Comparison of ENCODE assay signal across 27 cellular contexts in genomic region chr11:119807402-119807801, GRCh38.
A peak's percentile ranks its signal among the peaks of the same experiment; 100 is the strongest.
DNase-seq lines count a peak whose midpoint lies in the region; FAIRE-seq and TF ChIP-seq lines count a peak whose summit lies in the region.
"Had no signal": no experiment of that assay in that cellular context is flagged by ENCODE, and none has a peak within 500 bp of the region (broad histone marks: within the 10 kb centered on the region; RNA-seq: fewer than 3 reads in every experiment).

No MANE protein-coding gene starts in this region.

- H3K14ac ChIP-seq in H1 (ENCODE audit: insufficient read length): no peak overlapping the region

- no peak overlapping the region for H3K27ac Mint-ChIP-seq in chondrocyte (ENCODE audit: unreplicated experiment)
- H3K27ac Mint-ChIP-seq: CD14-positive monocyte; CD4-positive, alpha-beta memory T cell; CD8-positive, alpha-beta memory T cell had no signal

- 0 out of 2 replicates have a peak overlapping the region, but pooled peaks have one; percentile 46 for H2BK15ac ChIP-seq in H1 (ENCODE audit: low read length)

- H3K79me2 ChIP-seq in H1 (ENCODE audit: control insufficient read depth in 1 of 2, insufficient read depth in 2 of 2, low read length in 2 of 2) (no peaks in the 10 kb centered on the region), osteoblast (ENCODE audit: insufficient read depth, low read length) (no peaks in the 10 kb centered on the region)

- no peak for FAIRE-seq in H1 (lab: Jason Lieb, UNC)
- FAIRE-seq: A204.1, GM12878, GM12892, GM18507, GM19239 had no signal

- H3K27ac ChIP-seq in H1 (ENCODE audit: low read depth, low read length) (no peak overlapping the region), osteoblast (ENCODE audit: low read depth, low read length) (no peak overlapping the region)
- H3K27ac ChIP-seq: BLaER1 had no signal

- H2BK20ac ChIP-seq in H1 (ENCODE audit: low read length): no peak overlapping the region

- H2BK12ac ChIP-seq in H1 (ENCODE audit: low read depth, low read length): no peak overlapping the region

- peaks cover 32% of the 10 kb centered on the region for H3K27me3 Mint-ChIP-seq in chondrocyte (ENCODE audit: low read depth)

- H3K4ac ChIP-seq in H1 (replicated peaks; ENCODE audit: insufficient read length, low read depth, low read length): no peak overlapping the region

- H3K4me3 ChIP-seq in H1 (ENCODE audit: extremely low read depth in 1 of 4, insufficient read depth in 2 of 4, low read depth in 3 of 4, low read length in 4 of 4) (no peak overlapping the region), osteoblast (ENCODE audit: insufficient read depth, low read length) (no peak overlapping the region), foreskin fibroblast (ENCODE audit: low read depth in 1 of 2, low read length in 2 of 2) (no peak overlapping the region)
- H3K4me3 ChIP-seq: BLaER1, GM12878 had no signal

- no peak overlapping the region for H2BK5ac ChIP-seq in H1 (ENCODE audit: low read depth, low read length)

- H3K23ac ChIP-seq in H1 (ENCODE audit: insufficient read length): no peak overlapping the region

- H3K4me1 ChIP-seq in H1 (replicated peaks in 1 of 4; ENCODE audit: control insufficient read depth in 3 of 4, insufficient read depth in 4 of 4, low read length in 3 of 4): no peaks in the 10 kb centered on the region; a peak in 1 of 7 replicates
- no peaks in the 10 kb centered on the region for H3K4me1 ChIP-seq in osteoblast (ENCODE audit: insufficient read depth, low read length)
- H3K4me1 ChIP-seq: BE2C, BLaER1 had no signal

- no peak overlapping the region for H4K91ac ChIP-seq in H1 (replicated peaks; ENCODE audit: insufficient read length, low read length)

- no peaks in the 10 kb centered on the region for H3K79me1 ChIP-seq in H1 (ENCODE audit: low read depth, low read length)

- CTCF ChIA-PET in H1 (lab: Charles Lee; ENCODE audit: partially characterized antibody): interaction anchor here (1.4 kb wide), 1 partner anchor 301 kb away, joined by 5 read pairs; no protein-coding TSS in a partner anchor

- no peaks in the 10 kb centered on the region for H3K36me3 ChIP-seq in H1 (ENCODE audit: control insufficient read depth in 2 of 4, insufficient read depth in 4 of 4, low read length in 3 of 4)
- no peaks in the 10 kb centered on the region for H3K36me3 ChIP-seq in osteoblast (ENCODE audit: insufficient read depth, low read length)
- H3K36me3 ChIP-seq: BE2C, BLaER1 had no signal

- H3K23me2 ChIP-seq in H1 (ENCODE audit: low read depth, low read length): 0 out of 2 replicates have a peak, but pooled peaks cover 1% of the 10 kb centered on the region

- no peak overlapping the region for H4K8ac ChIP-seq in H1 (ENCODE audit: extremely low read depth, insufficient read depth, low read length)

- no peak overlapping the region for H3K56ac ChIP-seq in H1 (replicated peaks; ENCODE audit: insufficient read length, low read depth, low read length)

- DNase-seq in chondrocyte (ENCODE audit: low spot score) (peak; percentile 53), H1 (ENCODE audit: low read depth in 1 of 2, low spot score in 2 of 2) (no peak), osteoblast (ENCODE audit: insufficient read length, low spot score, missing footprints) (peak; percentile 46), NCI-H1048 (lab: John Stamatoyannopoulos, UW) (no peak), foreskin fibroblast (no peak)
- DNase-seq: 8988T; ACHN; BE2C; C1 segment of cervical spinal cord; CD4-positive, alpha-beta memory T cell; CD4-positive, CD25-positive, alpha-beta regulatory T cell; CD8-positive, alpha-beta memory T cell; COR-L47; DMS 273 treated with DMSO at 0.1 percent for 48 hours; DMS153; DMS53; DMS79; DND-41; EL; GDM1 had no signal

- H3K4me2 ChIP-seq in H1 (ENCODE audit: insufficient read depth in 1 of 2, low read depth in 2 of 2, low read length in 2 of 2) (no peak overlapping the region), osteoblast (ENCODE audit: insufficient read depth, low read length) (no peak overlapping the region)
- H3K4me2 ChIP-seq: BLaER1 had no signal

- peaks cover 3% of the 10 kb centered on the region for H3K4me1 Mint-ChIP-seq in chondrocyte (ENCODE audit: low read depth)
- H3K4me1 Mint-ChIP-seq: CD14-positive monocyte; CD4-positive, alpha-beta memory T cell; CD4-positive, CD25-positive, alpha-beta regulatory T cell; CD8-positive, alpha-beta memory T cell had no signal

- no peak for TF ChIP-seq RAD21 in H1 (IDR thresholded peaks at IDR 0.05 in 1 of 2, conservative IDR thresholded peaks at IDR 0.05 in 1 of 2; ENCODE audit: low read depth in 2 of 2, low read length in 2 of 2)

- H3K9me3 ChIP-seq in H1 (ENCODE audit: insufficient read depth in 2 of 2, low read depth in 1 of 2, low read length in 1 of 2) (no peaks in the 10 kb centered on the region), osteoblast (ENCODE audit: low read depth, low read length) (no peaks in the 10 kb centered on the region)
- H3K9me3 ChIP-seq: BE2C, BLaER1 had no signal

- no peak overlapping the region for H3K9ac ChIP-seq in H1 (replicated peaks in 1 of 4; ENCODE audit: extremely low read depth in 1 of 4, low read depth in 3 of 4, low read length in 3 of 4)
- H3K9ac ChIP-seq: BLaER1 had no signal

- no peaks in the 10 kb centered on the region; a peak in 2 of 7 replicates for H3K27me3 ChIP-seq in H1 (replicated peaks in 1 of 4; ENCODE audit: control insufficient read depth in 3 of 4, extremely low read depth in 1 of 4, insufficient read depth in 3 of 4, low read length in 3 of 4)
- H3K27me3 ChIP-seq in osteoblast (ENCODE audit: insufficient read depth, low read length): peaks cover 22% of the 10 kb centered on the region
- H3K27me3 ChIP-seq: BE2C, BLaER1 had no signal

- no peak for TF ChIP-seq EP300 in H1 (IDR thresholded peaks at IDR 0.05; ENCODE audit: borderline replicate concordance in 1 of 2, low read depth in 2 of 2, low read length in 2 of 2)

- no peak overlapping the region for H3K4me3 Mint-ChIP-seq in chondrocyte (ENCODE audit: unreplicated experiment)
- H3K4me3 Mint-ChIP-seq: CD14-positive monocyte; CD4-positive, alpha-beta memory T cell; CD4-positive, CD25-positive, alpha-beta regulatory T cell; CD8-positive, alpha-beta memory T cell had no signal

- no peak for TF ChIP-seq POLR2A in H1 (IDR thresholded peaks at IDR 0.05; ENCODE audit: control extremely low read depth in 1 of 2, low read depth in 2 of 2, low read length in 2 of 2)

- H2AFZ ChIP-seq in H1 (ENCODE audit: low read length): no peak overlapping the region
- H2AFZ ChIP-seq in osteoblast (ENCODE audit: low read length): no peak overlapping the region

- no peak overlapping the region for H2BK120ac ChIP-seq in H1 (replicated peaks; ENCODE audit: low read depth, low read length)

- peaks cover 0 to 3% of the 10 kb centered on the region in 2 experiments for H4K20me1 ChIP-seq in H1 (replicated peaks in 1 of 2; ENCODE audit: control insufficient read depth in 1 of 2, insufficient read depth in 2 of 2, low read length in 2 of 2)
- H4K20me1 ChIP-seq in osteoblast (ENCODE audit: insufficient read depth, low read length): no peaks in the 10 kb centered on the region
- H4K20me1 ChIP-seq: BLaER1 had no signal

- no peak overlapping the region for H2AK5ac ChIP-seq in H1 (ENCODE audit: low read depth, low read length)

- 94% methylated on average over 5 of the region's 5 CpGs; no CpG with 5 or more reads in 1 of the 2 experiments for WGBS in H1 (ENCODE audit: extremely low coverage in 1 of 2, insufficient coverage in 1 of 2, insufficient read length in 1 of 2, insufficient replicate concordance in 2 of 2, low coverage in 1 of 2, low lambda C conversion rate in 2 of 2, missing lambda C conversion rate in 1 of 2), 2 experiments

- POLR2A ChIA-PET in H1 (lab: Charles Lee; ENCODE audit: partially characterized antibody): no interaction called here

- no peak overlapping the region for H3K18ac ChIP-seq in H1 (ENCODE audit: extremely low read depth, low read length)

- H3K9me3 Mint-ChIP-seq in chondrocyte (ENCODE audit: low read depth): no peaks in the 10 kb centered on the region
- H3K9me3 Mint-ChIP-seq: CD14-positive monocyte; CD4-positive, alpha-beta memory T cell; CD4-positive, CD25-positive, alpha-beta regulatory T cell; CD8-positive, alpha-beta memory T cell had no signal

- TF ChIP-seq CTCF in chondrocyte (IDR thresholded peaks at IDR 0.05): no peak
- no peak for TF ChIP-seq CTCF in H1 (IDR thresholded peaks at IDR 0.05; ENCODE audit: control extremely low read depth in 1 of 3, insufficient read depth in 1 of 3, low read depth in 1 of 3, low read length in 3 of 3)
- no peak for TF ChIP-seq CTCF in osteoblast (IDR thresholded peaks at IDR 0.05; ENCODE audit: extremely low read depth, low read depth, low read length)
- no peak for TF ChIP-seq CTCF in foreskin fibroblast (IDR thresholded peaks at IDR 0.05; ENCODE audit: low read depth, low read length)

- H4K5ac ChIP-seq in H1 (ENCODE audit: insufficient read length, low read depth, low read length): no peak overlapping the region

- H3K36me3 Mint-ChIP-seq in chondrocyte (ENCODE audit: low read depth): no peaks in the 10 kb centered on the region
- H3K36me3 Mint-ChIP-seq: CD14-positive monocyte; CD4-positive, alpha-beta memory T cell; CD4-positive, CD25-positive, alpha-beta regulatory T cell; CD8-positive, alpha-beta memory T cell had no signal

TF ChIP-seq in H1, 55 proteins besides CTCF, POLR2A, EP300 and RAD21 (continues in another document):
- TF ChIP-seq ASH2L (IDR thresholded peaks at IDR 0.05; ENCODE audit: low read length): no peak
- TF ChIP-seq NANOG (IDR thresholded peaks at IDR 0.05; ENCODE audit: insufficient read depth, low read depth, low read length, poor library complexity, severe bottlenecking): no peak
- TF ChIP-seq CHD2 (IDR thresholded peaks at IDR 0.05; ENCODE audit: low read length): no peak
- TF ChIP-seq, protein P1, sequence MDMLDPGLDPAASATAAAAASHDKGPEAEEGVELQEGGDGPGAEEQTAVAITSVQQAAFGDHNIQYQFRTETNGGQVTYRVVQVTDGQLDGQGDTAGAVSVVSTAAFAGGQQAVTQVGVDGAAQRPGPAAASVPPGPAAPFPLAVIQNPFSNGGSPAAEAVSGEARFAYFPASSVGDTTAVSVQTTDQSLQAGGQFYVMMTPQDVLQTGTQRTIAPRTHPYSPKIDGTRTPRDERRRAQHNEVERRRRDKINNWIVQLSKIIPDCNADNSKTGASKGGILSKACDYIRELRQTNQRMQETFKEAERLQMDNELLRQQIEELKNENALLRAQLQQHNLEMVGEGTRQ (IDR thresholded peaks at IDR 0.05; ENCODE audit: low read length): no peak
- TF ChIP-seq ATF3 (IDR thresholded peaks at IDR 0.05; ENCODE audit: insufficient read depth, low read depth, low read length): no peak
- no peak for TF ChIP-seq CTBP2 (IDR thresholded peaks at IDR 0.05; ENCODE audit: borderline replicate concordance, insufficient read depth, insufficient read length, low read length)
- TF ChIP-seq GTF2F1 (IDR thresholded peaks at IDR 0.05; ENCODE audit: borderline replicate concordance, low read depth, low read length): no peak

Comparison
In these comparisons a context has a peak if more than half of its experiments do, and no peak if none do; other contexts are left out.
1. DNase-seq: peak in chondrocyte (single experiment) and osteoblast (single experiment); none in H1 (0 of 2), NCI-H1048 (single experiment) and foreskin fibroblast (0 of 2).